Comparison of ENCODE assay signal across 25 cellular contexts in the genomic region with DNA sequence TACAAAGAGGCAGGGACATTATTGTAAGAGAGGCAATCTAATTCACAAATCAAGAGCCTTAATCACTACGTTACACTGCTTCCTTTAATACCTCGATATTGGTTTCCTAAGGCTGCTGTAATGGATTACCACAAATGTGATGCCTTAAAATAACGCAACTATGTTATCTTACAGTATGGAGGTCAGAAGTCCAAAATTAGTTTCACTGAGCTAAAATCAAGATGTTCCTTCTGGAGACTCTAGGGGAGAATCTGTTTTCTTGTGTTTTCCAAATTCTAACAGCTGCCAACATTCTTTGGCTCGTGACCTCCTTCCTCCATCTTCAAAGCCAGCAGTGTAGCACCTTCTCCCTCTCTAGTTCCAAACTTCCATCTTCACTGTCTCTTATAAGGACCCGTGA.
"Had no signal": no experiment of that assay in that cellular context is flagged by ENCODE, and none has a peak within 500 bp of the region (broad histone marks: within the 10 kb centered on the region; RNA-seq: fewer than 3 reads in every experiment).

No MANE protein-coding gene starts in this region.

- H3K27me3 Mint-ChIP-seq: naive B cell; progenitor cell of endocrine pancreas; stimulated activated naive CD8-positive, alpha-beta T cell treated with anti-CD3 and anti-CD28 coated beads, Interleukin-15, Interleukin-2, amounts not matched to agents 100 ng/mL and 50 ng/mL, for 24 hours had no signal

- H3K27me3 ChIP-seq: left lung, ovary, right atrium auricular region, spleen, suprapubic skin, tibial artery, upper lobe of right lung had no signal

- H3K4me3 ChIP-seq: left lung, lung, ovary, right atrium auricular region, spleen, suprapubic skin, tibial artery, upper lobe of right lung had no signal

- ATAC-seq: left colon; left lung; natural killer cell; stimulated activated effector memory CD8-positive, alpha-beta T cell treated with anti-CD3 and anti-CD28 coated beads, Interleukin-12 subunit alpha, Interleukin-12 subunit beta, amount 100 ng/mL, for 72 hours; upper lobe of right lung had no signal

- FAIRE-seq: islet of Langerhans, kidney, small intestine, urothelium cell line had no signal

- DNase-seq: immature natural killer cell; kidney; left colon; left lung; mesendoderm; naive B cell; natural killer cell; ovary; small intestine; spleen; stimulated activated CD4-positive, alpha-beta T cell treated with anti-CD3 and anti-CD28 coated beads, Interleukin-4, amount 100 ng/mL, for 24 hours; stimulated activated naive CD4-positive, alpha-beta T cell; tibial artery; trophoblast cell; upper lobe of right lung had no signal

- H3K9me3 ChIP-seq: left lung, ovary, right atrium auricular region, spleen, suprapubic skin, thoracic aorta, tibial artery, upper lobe of right lung had no signal

- H3K36me3 ChIP-seq: left lung, ovary, right atrium auricular region, spleen, suprapubic skin, thoracic aorta, tibial artery, upper lobe of right lung had no signal

- H3K4me1 Mint-ChIP-seq: naive B cell; natural killer cell; stimulated activated effector memory CD8-positive, alpha-beta T cell treated with anti-CD3 and anti-CD28 coated beads, Interleukin-12 subunit alpha, Interleukin-12 subunit beta, amount 100 ng/mL, for 72 hours had no signal

- H3K27ac Mint-ChIP-seq: immature natural killer cell; natural killer cell; progenitor cell of endocrine pancreas; stimulated activated effector memory CD8-positive, alpha-beta T cell treated with anti-CD3 and anti-CD28 coated beads, Interleukin-12 subunit alpha, Interleukin-12 subunit beta, amount 100 ng/mL, for 72 hours; stimulated activated naive CD8-positive, alpha-beta T cell treated with anti-CD3 and anti-CD28 coated beads, Interleukin-15, Interleukin-2, amounts not matched to agents 100 ng/mL and 50 ng/mL, for 24 hours had no signal

- H3K9me3 Mint-ChIP-seq: natural killer cell; stimulated activated effector memory CD8-positive, alpha-beta T cell treated with anti-CD3 and anti-CD28 coated beads, Interleukin-12 subunit alpha, Interleukin-12 subunit beta, amount 100 ng/mL, for 72 hours; stimulated activated naive CD8-positive, alpha-beta T cell treated with anti-CD3 and anti-CD28 coated beads, Interleukin-15, Interleukin-2, amounts not matched to agents 100 ng/mL and 50 ng/mL, for 24 hours had no signal

- H3K27ac ChIP-seq: left lung, ovary, spleen, suprapubic skin, upper lobe of right lung had no signal

- H3K36me3 Mint-ChIP-seq: immature natural killer cell; mesothelial cell of epicardium; naive B cell; natural killer cell; stimulated activated effector memory CD8-positive, alpha-beta T cell treated with anti-CD3 and anti-CD28 coated beads, Interleukin-12 subunit alpha, Interleukin-12 subunit beta, amount 100 ng/mL, for 72 hours had no signal

- H3K4me1 ChIP-seq: left lung, spleen, suprapubic skin, upper lobe of right lung had no signal

- H3K4me3 Mint-ChIP-seq: immature natural killer cell; mesothelial cell of epicardium; naive B cell; natural killer cell; stimulated activated effector memory CD8-positive, alpha-beta T cell treated with anti-CD3 and anti-CD28 coated beads, Interleukin-12 subunit alpha, Interleukin-12 subunit beta, amount 100 ng/mL, for 72 hours; stimulated activated naive CD8-positive, alpha-beta T cell treated with anti-CD3 and anti-CD28 coated beads, Interleukin-15, Interleukin-2, amounts not matched to agents 100 ng/mL and 50 ng/mL, for 24 hours had no signal
